ENCODE assay signal across 25 cellular contexts in the genomic region with DNA sequence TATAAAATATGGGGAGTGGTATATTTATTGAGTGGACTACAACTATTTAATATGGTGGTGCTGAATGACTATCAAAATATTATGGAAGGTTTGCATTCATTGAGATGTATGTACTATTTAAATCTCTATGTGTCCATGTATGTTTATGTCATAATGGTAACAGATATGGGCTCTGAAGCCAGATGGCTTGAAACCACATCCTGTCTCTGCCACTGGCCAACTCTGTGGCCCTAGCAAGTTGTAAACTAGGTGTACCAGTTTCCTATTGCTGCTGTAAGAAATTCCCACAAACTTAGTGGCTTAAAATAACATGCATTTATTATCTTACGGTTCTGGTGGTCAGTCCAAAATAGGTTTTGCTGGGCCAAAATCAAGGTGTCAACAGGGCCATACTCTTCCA.
DNase-seq lines count a peak whose midpoint lies in the region; ATAC-seq and TF ChIP-seq lines count a peak whose summit lies in the region.
"Had no signal": no experiment of that assay in that cellular context is flagged by ENCODE, and none has a peak within 500 bp of the region (broad histone marks: within the 10 kb centered on the region; RNA-seq: fewer than 3 reads in every experiment).

No MANE protein-coding gene starts in this region.

- no peak overlapping the region for H2BK120ac ChIP-seq in trophoblast cell (ENCODE audit: insufficient read depth, low read length, poor library complexity)

- no peak for TF ChIP-seq CTCF in OCI-LY1 (IDR thresholded peaks at IDR 0.05; ENCODE audit: low read length)
- no peak for TF ChIP-seq CTCF in fibroblast of villous mesenchyme (IDR thresholded peaks at IDR 0.05; ENCODE audit: insufficient read depth, low read depth, low read length)

- no peak overlapping the region for H3K9ac ChIP-seq in OCI-LY1 (ENCODE audit: low read length)
- H3K9ac ChIP-seq in trophoblast cell (ENCODE audit: low read length) = no peak overlapping the region
- H3K9ac ChIP-seq: BLaER1 treated with 17β-estradiol and CSF1 and Interleukin-3, amounts not matched to agents 10 nM and 100 nM had no signal

- no peak overlapping the region for H3K4ac ChIP-seq in trophoblast cell (ENCODE audit: low read depth, low read length)

- H3K4me1 ChIP-seq in OCI-LY1 (ENCODE audit: insufficient read depth, low read length, severe bottlenecking) (peaks cover 49% of the 10 kb centered on the region), trophoblast cell (ENCODE audit: control insufficient read depth in 1 of 2, insufficient read depth in 2 of 2, low read length in 2 of 2) (peaks cover 6 to 11% of the 10 kb centered on the region in 2 experiments)

- no peak overlapping the region for H2BK12ac ChIP-seq in trophoblast cell (ENCODE audit: low read length)

- H4K12ac ChIP-seq in trophoblast cell (ENCODE audit: low read depth, low read length) = no peak overlapping the region

- H3K23ac ChIP-seq in trophoblast cell (ENCODE audit: low read length) = no peak overlapping the region

- DNase-seq in HT1080 (ENCODE audit: low read depth) = peak; percentile 19
- DNase-seq in fibroblast of villous mesenchyme (ENCODE audit: low read depth) = peak; percentile 7
- no peak for DNase-seq in T1000 (lab: John Stamatoyannopoulos, UW)
- no peak for DNase-seq in trophoblast cell
- no peak for DNase-seq in DMS153 (lab: John Stamatoyannopoulos, UW)
- DNase-seq: activated CD4-positive, CD25-positive, alpha-beta regulatory T cell; activated CD8-positive, alpha-beta memory T cell treated with anti-CD3 and anti-CD28 coated beads, Interleukin-2, amount 10 ng/mL, durations not matched to agents 7 days and 5 days; activated naive CD4-positive, alpha-beta T cell; activated T-cell treated with anti-CD3 and anti-CD28 coated beads, Interleukin-2, amount 50 U/mL, for 72 hours; body of pancreas; Caco-2; hypothalamus; immature natural killer cell; left colon; mammary epithelial cell; NCI-H1436 treated with DMSO at 0.1 percent for 48 hours; NCI-H2107; right cardiac atrium; SHP77 treated with DMSO at 0.1 percent for 48 hours; spleen; stimulated activated CD4-positive, alpha-beta T cell treated with anti-CD3 and anti-CD28 coated beads, Interleukin-2, amount 100 ng/mL, for 48 hours had no signal

- H3K36me3 ChIP-seq in OCI-LY1 (ENCODE audit: insufficient read depth, low read length) = peaks cover 8% of the 10 kb centered on the region
- no peaks in the 10 kb centered on the region for H3K36me3 ChIP-seq in trophoblast cell (ENCODE audit: control insufficient read depth in 1 of 2, insufficient read depth in 2 of 2, low read length in 2 of 2)
- H3K36me3 ChIP-seq: BLaER1 treated with 17β-estradiol and CSF1 and Interleukin-3, amounts not matched to agents 10 nM and 100 nM; spleen had no signal

- ATAC-seq in GM18861 (IDR thresholded peaks at IDR 0.05; ENCODE audit: unreplicated experiment) = peak; percentile 33
- ATAC-seq: activated CD8-positive, alpha-beta memory T cell treated with anti-CD3 and anti-CD28 coated beads, Interleukin-2, amount 10 ng/mL, durations not matched to agents 7 days and 5 days; activated T-cell treated with anti-CD3 and anti-CD28 coated beads, Interleukin-2, amount 50 U/mL, for 72 hours; body of pancreas; left colon; Panc1; right cardiac atrium had no signal

- H4K20me1 ChIP-seq in OCI-LY1 (ENCODE audit: insufficient read depth, low read length) = no peaks in the 10 kb centered on the region
- H4K20me1 ChIP-seq: BLaER1 treated with 17β-estradiol and CSF1 and Interleukin-3, amounts not matched to agents 10 nM and 100 nM had no signal

- H3K27ac ChIP-seq in OCI-LY1 (ENCODE audit: low read depth, low read length, poor library complexity, severe bottlenecking) = peak overlapping the region; percentile 47
- no peak overlapping the region for H3K27ac ChIP-seq in trophoblast cell (ENCODE audit: low read depth, low read length)
- H3K27ac ChIP-seq: BLaER1 treated with 17β-estradiol and CSF1 and Interleukin-3, amounts not matched to agents 10 nM and 100 nM; spleen had no signal

- H3K9me2 ChIP-seq in OCI-LY1 (ENCODE audit: low read depth, low read length) = no peaks in the 10 kb centered on the region

- no peak overlapping the region for H2AFZ ChIP-seq in OCI-LY1 (ENCODE audit: low read length)
- H2AFZ ChIP-seq in trophoblast cell (ENCODE audit: insufficient read depth, low read length, poor library complexity) = no peak overlapping the region

- no peak overlapping the region for H3K18ac ChIP-seq in trophoblast cell (ENCODE audit: low read length)

- no peak overlapping the region for H4K8ac ChIP-seq in trophoblast cell (ENCODE audit: low read depth, low read length)

- H3K4me3 ChIP-seq in OCI-LY1 (ENCODE audit: low read depth, low read length, poor library complexity, severe bottlenecking) (no peak overlapping the region), fibroblast of villous mesenchyme (ENCODE audit: low read depth, low read length) (no peak overlapping the region), trophoblast cell (ENCODE audit: low read depth, low read length) (no peak overlapping the region)
- H3K4me3 ChIP-seq: BLaER1 treated with 17β-estradiol and CSF1 and Interleukin-3, amounts not matched to agents 10 nM and 100 nM; body of pancreas; spleen had no signal

- H3K9me3 ChIP-seq in OCI-LY1 (ENCODE audit: low read length) = no peaks in the 10 kb centered on the region
- H3K9me3 ChIP-seq in trophoblast cell (ENCODE audit: insufficient read depth, low read depth, low read length) = no peaks in the 10 kb centered on the region
- H3K9me3 ChIP-seq: BLaER1 treated with 17β-estradiol and CSF1 and Interleukin-3, amounts not matched to agents 10 nM and 100 nM; body of pancreas; Caco-2; spleen had no signal

- H4K91ac ChIP-seq in trophoblast cell (ENCODE audit: low read depth, low read length) = no peak overlapping the region

- no CpG with 5 or more reads among the region's 1 CpG for WGBS in trophoblast cell (ENCODE audit: extremely low coverage, insufficient coverage, insufficient read length)

- H3K4me2 ChIP-seq in OCI-LY1 (ENCODE audit: low read length) (no peak overlapping the region), trophoblast cell (ENCODE audit: low read length) (no peak overlapping the region)

- H3K79me2 ChIP-seq in OCI-LY1 (ENCODE audit: insufficient read depth, low read length) = no peaks in the 10 kb centered on the region
- peaks cover 6% of the 10 kb centered on the region for H3K79me2 ChIP-seq in trophoblast cell (ENCODE audit: control insufficient read depth, insufficient read depth, low read length, poor library complexity)

- H3K79me1 ChIP-seq in trophoblast cell (ENCODE audit: low read length) = peaks cover 13% of the 10 kb centered on the region

- 0 out of 2 replicates have a peak, but pooled peaks cover 3% of the 10 kb centered on the region for H3F3A ChIP-seq in OCI-LY1 (ENCODE audit: insufficient read depth, low read length)

- H2BK5ac ChIP-seq in trophoblast cell (ENCODE audit: low read depth, low read length, poor library complexity) = no peak overlapping the region

- H2AK5ac ChIP-seq in trophoblast cell (ENCODE audit: low read length) = no peak overlapping the region

- no peak overlapping the region for H3K14ac ChIP-seq in trophoblast cell (ENCODE audit: low read length)

- H3K27me3 ChIP-seq in OCI-LY1 (ENCODE audit: insufficient read depth, low read length) = no peaks in the 10 kb centered on the region
- no peaks in the 10 kb centered on the region for H3K27me3 ChIP-seq in trophoblast cell (ENCODE audit: insufficient read depth, low read length)
- H3K27me3 ChIP-seq: body of pancreas had no signal

Comparison
In these comparisons a context has a peak if more than half of its experiments do, and no peak if none do; other contexts are left out.
1. DNase-seq: peak in HT1080 (single experiment) and fibroblast of villous mesenchyme (single experiment); none in T1000 (single experiment), trophoblast cell (0 of 2) and DMS153 (single experiment).